ENCODE assay signal across 8 cellular contexts in the genomic region with DNA sequence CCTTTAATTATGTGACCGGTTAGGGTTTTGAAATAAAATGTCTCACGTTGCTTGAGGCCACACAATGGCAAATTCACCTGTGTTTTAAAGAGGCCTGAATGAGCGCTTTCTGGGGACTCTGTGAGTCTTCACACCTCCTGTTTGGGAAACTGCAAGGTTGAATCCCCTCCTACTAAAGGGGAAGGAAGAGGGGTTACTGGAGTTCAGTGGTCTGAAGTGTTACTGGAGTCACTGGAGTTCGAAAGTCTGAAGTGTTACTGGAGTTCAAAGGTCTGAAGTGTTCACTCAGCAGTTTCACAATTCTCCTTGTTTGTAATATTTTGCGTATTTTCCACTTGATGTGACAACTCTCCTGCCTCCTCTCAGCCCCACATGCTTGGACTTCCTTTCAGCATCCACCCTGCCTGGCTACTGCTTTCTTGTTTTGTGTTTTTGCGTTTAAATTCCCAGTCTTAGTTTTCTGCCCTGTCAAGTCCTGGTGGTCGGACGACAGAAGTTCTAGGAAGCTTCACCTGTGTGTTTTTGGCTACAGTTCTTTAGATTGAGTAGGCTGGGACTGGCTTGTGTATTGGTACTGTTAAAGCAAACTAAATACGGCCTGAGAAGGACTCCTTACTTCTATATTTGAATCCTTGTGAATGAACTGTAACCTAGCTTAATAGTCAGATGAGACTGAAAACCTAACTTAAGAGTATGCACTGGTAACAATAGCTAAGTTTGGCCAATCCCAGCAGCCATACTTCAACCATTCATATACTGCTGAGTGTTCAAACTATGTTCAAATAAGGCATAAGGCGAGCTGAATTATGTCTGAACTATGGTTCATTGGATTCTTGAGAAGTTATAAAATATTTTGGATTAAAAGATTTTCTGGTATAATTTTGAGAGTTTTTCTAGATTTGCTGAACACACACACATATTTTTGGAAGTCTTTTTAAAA. TPM values are rescaled to one million over a fixed set of nuclear protein-coding genes. Genes with fewer than 3 reads are reported as not detected.
DNase-seq lines count a peak whose midpoint lies in the region; ATAC-seq and TF ChIP-seq lines count a peak whose summit lies in the region.

No MANE protein-coding gene starts in this region.

- peak overlapping the region; percentile 64 to 98 (median 95) for H3K27ac ChIP-seq in gastroesophageal sphincter

- H3K4me3 ChIP-seq in gastroesophageal sphincter: peak overlapping the region in 1 of 2 donors; percentile 72

- H3K27me3 Mint-ChIP-seq in HFFc6 (ENCODE audit: insufficient read depth): no peaks in the 10 kb centered on the region; the same call in 1 of the 2 replicates

- H3K36me3 Mint-ChIP-seq in HFFc6 (ENCODE audit: low read depth): no peaks in the 10 kb centered on the region

- no peak overlapping the region for H3K27ac Mint-ChIP-seq in HFFc6

- DNase-seq in HFFc6: no peak
- DNase-seq in SKM-1 (lab: John Stamatoyannopoulos, UW; ENCODE audit: unreplicated experiment): peak; percentile 11
- DNase-seq in renal cortical epithelial cell (ENCODE audit: low read depth): peak; percentile 72
- DNase-seq in NCI-H510A treated with DMSO at 0.1 percent for 48 hours (lab: John Stamatoyannopoulos, UW): no peak
- DNase-seq in activated CD4-positive, alpha-beta T cell treated with anti-CD3 and anti-CD28 coated beads, Interleukin-2, amount 50 U/mL, for 48 hours: no peak
- no peak for DNase-seq in putamen (ENCODE audit: low spot score)

- H3K4me1 ChIP-seq in gastroesophageal sphincter: peaks cover 0 to 22% (median 11%) of the 10 kb centered on the region in 3 donors

- no peak for TF ChIP-seq EP300 in gastroesophageal sphincter (IDR thresholded peaks at IDR 0.05)

- H3K36me3 ChIP-seq in gastroesophageal sphincter: no peaks in the 10 kb centered on the region

- TF ChIP-seq POLR2A in gastroesophageal sphincter (IDR thresholded peaks at IDR 0.05): no peak

- TF ChIP-seq CTCF in HFFc6 (IDR thresholded peaks at IDR 0.05) (no peak), gastroesophageal sphincter (IDR thresholded peaks at IDR 0.05) (peak in 1 of 4 experiments; percentile 3)

- ATAC-seq in gastroesophageal sphincter: no peak
- ATAC-seq in HG03025 (IDR thresholded peaks at IDR 0.05; ENCODE audit: low FRiP score, unreplicated experiment): no peak

- no peaks in the 10 kb centered on the region for H3K9me3 ChIP-seq in gastroesophageal sphincter

- 70 to 79% methylated on average over 6 to 9 of the region's 10 CpGs for WGBS in gastroesophageal sphincter (ENCODE audit: low coverage in 1 of 2), 2 donors

- no peaks in the 10 kb centered on the region for H3K27me3 ChIP-seq in gastroesophageal sphincter

- peak overlapping the region; percentile 94 for H3K4me3 Mint-ChIP-seq in HFFc6

- no peaks in the 10 kb centered on the region for H3K9me3 Mint-ChIP-seq in HFFc6

- peaks cover 42% of the 10 kb centered on the region for H3K4me1 Mint-ChIP-seq in HFFc6 (ENCODE audit: low read depth)

RNA-seq across cellular contexts. Expression of a gene that starts 2.0 kb away (rescaled TPM):
- total RNA-seq in HFFc6 (2021; fragmentation: NEBNext Ultra II Directional; extraction: Animal tissue kit (Norgen Biotek cat#: 25700)): 1 to 10 TPM; 4.8 to 8.2 (median 6.8) TPM
- total RNA-seq in gastroesophageal sphincter (10 to 100 TPM in 1 of 4 donors, 1 to 10 TPM in 3; 6.5 to 11.5 (median 8.0) TPM), renal cortical epithelial cell (8.4 and 9.6 TPM in 2 replicates)

RNA-seq across cellular contexts. Expression of a gene that starts 11.5 kb away (rescaled TPM):
- total RNA-seq in HFFc6 (2021; fragmentation: NEBNext Ultra II Directional; extraction: Animal tissue kit (Norgen Biotek cat#: 25700)): not detected
- total RNA-seq in gastroesophageal sphincter (under 1 TPM in 1 of 4 donors, not detected in 3; 0.15 TPM), renal cortical epithelial cell (not detected in 2 replicates)

Comparison
In these comparisons a context has a peak if more than half of its experiments do, and no peak if none do; other contexts are left out.
1. DNase-seq: peak in SKM-1 (single experiment) and renal cortical epithelial cell (single experiment); none in HFFc6 (single experiment), NCI-H510A treated with DMSO at 0.1 percent for 48 hours (single experiment), activated CD4-positive, alpha-beta T cell treated with anti-CD3 and anti-CD28 coated beads, Interleukin-2, amount 50 U/mL, for 48 hours (0 of 2) and putamen (single experiment).